Comparison of ENCODE assay signal across 1 cellular context in genomic region chr3:23600178-23600577, GRCh38.
TF ChIP-seq lines count a peak whose summit lies in the region.

No MANE protein-coding gene starts in this region.

TF ChIP-seq in IMR-90, 13 proteins besides CTCF, POLR2A, EP300 and RAD21 (continued from another document):
- TF ChIP-seq MAZ (IDR thresholded peaks at IDR 0.05; ENCODE audit: borderline replicate concordance, low read depth, low read length), result no peak
- peak; percentile 82 for TF ChIP-seq USF2 (IDR thresholded peaks at IDR 0.05; ENCODE audit: low read depth, low read length)
